In genomic region chr18:51666717-51667320, GRCh38 we compare ENCODE assay signal across 11 cellular contexts.
DNase-seq lines count a peak whose midpoint lies in the region; ATAC-seq and TF ChIP-seq lines count a peak whose summit lies in the region.
"Had no signal": no experiment of that assay in that cellular context is flagged by ENCODE, and none has a peak within 500 bp of the region (broad histone marks: within the 10 kb centered on the region; RNA-seq: fewer than 3 reads in every experiment).

No MANE protein-coding gene starts in this region.

- DNase-seq in cardiac muscle cell (ENCODE audit: low read depth in 1 of 2, low spot score in 1 of 2) (peak; percentile 78 to 80), right atrium auricular region (ENCODE audit: low spot score) (no peak), SK-N-MC (ENCODE audit: low read depth, low spot score) (peak; percentile 30), left ventricle myocardium superior (peak; percentile 54), GM10248 (ENCODE audit: extremely low spot score) (no peak), NCI-H526 (lab: John Stamatoyannopoulos, UW) (no peak)
- DNase-seq in stimulated activated CD4-positive, alpha-beta T cell treated with anti-CD3 and anti-CD28 coated beads, Interleukin-2, amount 100 ng/mL, for 24 hours = no peak
- DNase-seq: kidney had no signal

- H3K9me3 ChIP-seq in cardiac muscle cell (ENCODE audit: low read depth) (no peaks in the 10 kb centered on the region), right atrium auricular region (no peaks in the 10 kb centered on the region), SK-N-MC (ENCODE audit: low read depth, low read length) (no peaks in the 10 kb centered on the region)
- H3K9me3 ChIP-seq: HAP-1 had no signal

- TF ChIP-seq CTCF in cardiac muscle cell (IDR thresholded peaks at IDR 0.05; ENCODE audit: low read depth, low read length) (no peak), right atrium auricular region (IDR thresholded peaks at IDR 0.05) (no peak), GM10248 (IDR thresholded peaks at IDR 0.05; ENCODE audit: control extremely low read depth, extremely low read depth, low read depth, missing control alignments) (no peak)

- H3K36me3 ChIP-seq in cardiac muscle cell (no peaks in the 10 kb centered on the region), right atrium auricular region (no peaks in the 10 kb centered on the region), SK-N-MC (ENCODE audit: insufficient read depth, low read length) (no peaks in the 10 kb centered on the region)
- H3K36me3 ChIP-seq: HAP-1 had no signal

- CTCF ChIA-PET in GM10248 (lab: Yijun Ruan, JAX) = interaction anchor here (1.7 to 4.5 kb wide), 4 partner anchors 11 to 622 kb away, joined by 5 to 94 read pairs (median 13); no protein-coding TSS in a partner anchor

- H3K4me1 ChIP-seq in cardiac muscle cell (ENCODE audit: low read depth) = no peaks in the 10 kb centered on the region
- H3K4me1 ChIP-seq in right atrium auricular region = peaks cover 0 to 5% of the 10 kb centered on the region in 2 donors
- H3K4me1 ChIP-seq: HAP-1 had no signal

- POLR2A ChIA-PET in GM10248 (lab: Yijun Ruan, JAX) = no interaction called here

- intact Hi-C loops in left ventricle myocardium superior (cut with micrococcal nuclease) = no loop called here

- peak; percentile 40 for ATAC-seq in left ventricle myocardium superior
- no peak for ATAC-seq in GM21360 (IDR thresholded peaks at IDR 0.05; ENCODE audit: unreplicated experiment)
- ATAC-seq: GM12878 had no signal

- H3K9ac ChIP-seq in SK-N-MC (ENCODE audit: insufficient read length) = peak overlapping the region; percentile 26

- H3K27me3 ChIP-seq in cardiac muscle cell = no peaks in the 10 kb centered on the region
- H3K27me3 ChIP-seq in right atrium auricular region = no peaks in the 10 kb centered on the region

- H3K4me3 ChIP-seq in cardiac muscle cell = no peak overlapping the region
- no peak overlapping the region for H3K4me3 ChIP-seq in right atrium auricular region
- H3K4me3 ChIP-seq in SK-N-MC = peak overlapping the region; percentile 56; the same call in 1 of the 2 replicates
- H3K4me3 ChIP-seq: GM12878, HAP-1 had no signal

- H3K27ac ChIP-seq in cardiac muscle cell = no peak overlapping the region
- no peak overlapping the region for H3K27ac ChIP-seq in right atrium auricular region
- H3K27ac ChIP-seq in SK-N-MC = no peak overlapping the region

Comparison
In these comparisons a context has a peak if more than half of its experiments do, and no peak if none do; other contexts are left out.
1. DNase-seq: peak in cardiac muscle cell (2 of 2), SK-N-MC (single experiment) and left ventricle myocardium superior (single experiment); none in right atrium auricular region (single experiment), GM10248 (single experiment), stimulated activated CD4-positive, alpha-beta T cell treated with anti-CD3 and anti-CD28 coated beads, Interleukin-2, amount 100 ng/mL, for 24 hours (0 of 2) and NCI-H526 (0 of 2).